ENCODE assay signal across 18 cellular contexts in the genomic region with DNA sequence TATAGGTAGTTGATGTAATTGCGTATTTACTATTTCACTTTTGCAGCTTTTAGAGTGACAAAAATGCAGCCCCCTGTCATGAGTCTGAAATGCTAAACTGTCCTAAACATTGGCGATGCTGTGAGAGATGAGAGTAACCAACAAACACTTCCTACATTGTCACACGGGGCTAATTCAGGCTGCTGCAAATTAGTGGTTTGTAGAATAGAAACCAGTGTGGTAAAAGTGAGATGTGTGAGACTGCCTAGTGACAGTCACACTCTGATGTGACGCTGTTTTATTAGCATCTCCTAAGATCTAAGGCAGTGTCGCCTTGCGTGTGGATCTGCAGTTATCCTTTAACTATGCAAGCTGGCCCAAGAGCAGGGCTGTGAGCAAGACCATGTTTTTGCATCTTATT.
"Had no signal": no experiment of that assay in that cellular context is flagged by ENCODE, and none has a peak within 500 bp of the region (broad histone marks: within the 10 kb centered on the region; RNA-seq: fewer than 3 reads in every experiment).

No MANE protein-coding gene starts in this region.

- H2AFZ ChIP-seq: parathyroid adenoma had no signal

- H3K27me3 ChIP-seq: neutrophil, suprapubic skin, transverse colon, vagina had no signal

- H3K4me2 ChIP-seq: smooth muscle cell had no signal

- DNase-seq: activated CD4-positive, alpha-beta memory T cell treated with anti-CD3 and anti-CD28 coated beads for 36 hours; activated CD4-positive, alpha-beta T cell treated with anti-CD3 and anti-CD28 coated beads for 36 hours; amygdala; effector memory CD8-positive, alpha-beta T cell; immature natural killer cell; kidney glomerular epithelial cell; left ventricle myocardium superior; mucosa of descending colon; naive thymus-derived CD4-positive, alpha-beta T cell; stimulated activated CD4-positive, alpha-beta T cell treated with anti-CD3 and anti-CD28 coated beads, Interleukin-4, amount 100 ng/mL, for 1 hour; stimulated activated naive CD8-positive, alpha-beta T cell treated with anti-CD3 and anti-CD28 coated beads, Interleukin-15, amount 100 ng/mL, for 72 hours; transverse colon had no signal

- H3K9me3 ChIP-seq: mucosa of descending colon, neutrophil, transverse colon, vagina had no signal

- H3K36me3 ChIP-seq: neutrophil, suprapubic skin, transverse colon, vagina had no signal

- ATAC-seq: activated CD4-positive, alpha-beta T cell treated with anti-CD3 and anti-CD28 coated beads for 36 hours; effector memory CD8-positive, alpha-beta T cell; left ventricle myocardium superior; mucosa of descending colon; naive thymus-derived CD4-positive, alpha-beta T cell; sciatic nerve; stimulated activated naive CD8-positive, alpha-beta T cell treated with anti-CD3 and anti-CD28 coated beads, Interleukin-15, amount 100 ng/mL, for 72 hours had no signal

- H3K79me2 ChIP-seq: parathyroid adenoma had no signal

- H3K4me3 ChIP-seq: mucosa of descending colon, smooth muscle cell, suprapubic skin, transverse colon, vagina had no signal

- H3K27ac ChIP-seq: neutrophil, parathyroid adenoma, suprapubic skin, transverse colon, vagina had no signal

- H3K4me1 ChIP-seq: parathyroid adenoma, suprapubic skin, transverse colon, vagina had no signal

- H3K9ac ChIP-seq: parathyroid adenoma had no signal
